9 cellular contexts compared by ENCODE assay signal in genomic region chr19:53332484-53332883, GRCh38. TPM values are rescaled to one million over a fixed set of nuclear protein-coding genes. Genes with fewer than 3 reads are reported as not detected.
A peak's percentile ranks its signal among the peaks of the same experiment; 100 is the strongest.
DNase-seq lines count a peak whose midpoint lies in the region; ATAC-seq and TF ChIP-seq lines count a peak whose summit lies in the region.
"Had no signal": no experiment of that assay in that cellular context is flagged by ENCODE, and none has a peak within 500 bp of the region (broad histone marks: within the 10 kb centered on the region; RNA-seq: fewer than 3 reads in every experiment).

No MANE protein-coding gene starts in this region.

- TF ChIP-seq POLR2A in esophagus muscularis mucosa (IDR thresholded peaks at IDR 0.05; ENCODE audit: low read depth), result no peak

- H3K9me3 Mint-ChIP-seq in CD8-positive, alpha-beta memory T cell, result peaks cover 5 to 32% (median 17%) of the 10 kb centered on the region in 5 donors

- WGBS in esophagus muscularis mucosa, result 84% methylated on average over 14 of the region's 14 CpGs

- peak overlapping the region; percentile 60 to 98 (median 96) for H3K4me3 Mint-ChIP-seq in CD8-positive, alpha-beta memory T cell

- H3K36me3 Mint-ChIP-seq in CD8-positive, alpha-beta memory T cell, result peaks cover 8 to 30% (median 23%) of the 10 kb centered on the region in 3 donors

- no peak overlapping the region for H3K27ac ChIP-seq in CD8-positive, alpha-beta memory T cell (ENCODE audit: low read depth, low read length)
- H3K27ac ChIP-seq in RWPE1 (peak overlapping the region; percentile 85), esophagus muscularis mucosa (replicated peaks in 1 of 4) (peak overlapping the region; percentile 73 to 85 (median 79)), rectal smooth muscle tissue (ENCODE audit: low read depth, low read length) (no peak overlapping the region)

- no peak for TF ChIP-seq CTCF in RWPE1 (conservative IDR thresholded peaks at IDR 0.05; ENCODE audit: low read depth)
- no peak for TF ChIP-seq CTCF in esophagus muscularis mucosa (IDR thresholded peaks at IDR 0.05)

- intact Hi-C loops in esophagus muscularis mucosa (cut with DNase I), result loop anchor here (10.0 kb wide), 2 partner anchors 78 to 138 kb away; partner anchors contain the start of genes VN1R2, ZNF665 and ZNF677

- H3K9me3 ChIP-seq in CD8-positive, alpha-beta memory T cell (ENCODE audit: low read length), result no peaks in the 10 kb centered on the region
- H3K9me3 ChIP-seq in esophagus muscularis mucosa, result peaks cover 0 to 6% (median 2%) of the 10 kb centered on the region in 4 donors

- ATAC-seq in HG02852 (IDR thresholded peaks at IDR 0.05; ENCODE audit: unreplicated experiment), result no peak
- ATAC-seq in GM18511 (IDR thresholded peaks at IDR 0.05; ENCODE audit: unreplicated experiment), result no peak
- ATAC-seq in HG03565 (IDR thresholded peaks at IDR 0.05; ENCODE audit: unreplicated experiment), result no peak

- H3K4me1 Mint-ChIP-seq in CD8-positive, alpha-beta memory T cell, result peaks cover 27 to 52% (median 46%) of the 10 kb centered on the region in 3 donors

- no peak overlapping the region for H3K4me3 ChIP-seq in CD8-positive, alpha-beta memory T cell (ENCODE audit: low read length)
- H3K4me3 ChIP-seq in esophagus muscularis mucosa (peak overlapping the region; percentile 69 to 77 (median 70)), rectal smooth muscle tissue (ENCODE audit: low read length) (peak overlapping the region; percentile 88)

- H3K27me3 Mint-ChIP-seq in CD8-positive, alpha-beta memory T cell, result peaks cover 14 to 21% of the 10 kb centered on the region in 2 donors

- no peaks in the 10 kb centered on the region for H3K27me3 ChIP-seq in CD8-positive, alpha-beta memory T cell (ENCODE audit: insufficient read depth, low read length, poor library complexity, severe bottlenecking)
- H3K27me3 ChIP-seq in esophagus muscularis mucosa, result peaks cover 0 to 16% (median 0%) of the 10 kb centered on the region in 4 donors
- H3K27me3 ChIP-seq in rectal smooth muscle tissue (ENCODE audit: control insufficient read depth, insufficient read depth, low read length), result no peaks in the 10 kb centered on the region

- H3K9ac ChIP-seq in rectal smooth muscle tissue (ENCODE audit: low read length), result no peak overlapping the region

- no peak for DNase-seq in CD8-positive, alpha-beta memory T cell
- DNase-seq in RWPE1 (ENCODE audit: low spot score) (no peak), esophagus muscularis mucosa (ENCODE audit: extremely low spot score) (no peak)
- DNase-seq in stimulated activated CD4-positive, alpha-beta T cell treated with anti-CD3 and anti-CD28 coated beads, Interleukin-2, amount 100 ng/mL, for 48 hours, result no peak
- DNase-seq: NCI-H524 treated with DMSO at 0.1 percent for 48 hours had no signal

- no peak for TF ChIP-seq EP300 in esophagus muscularis mucosa (IDR thresholded peaks at IDR 0.05)

- POLR2A ChIA-PET in CD8-positive, alpha-beta memory T cell (lab: Charles Lee), result no interaction called here
- POLR2A ChIA-PET in RWPE1 (lab: Yijun Ruan, JAX; ENCODE audit: low non-redundant PET), result no interaction called here

- peak overlapping the region in 1 of 8 donors; percentile 9 for H3K27ac Mint-ChIP-seq in CD8-positive, alpha-beta memory T cell

- CTCF ChIA-PET in CD8-positive, alpha-beta memory T cell (lab: Charles Lee), result no interaction called here
- CTCF ChIA-PET in RWPE1 (lab: Yijun Ruan, JAX), result no interaction called here

- no peaks in the 10 kb centered on the region for H3K4me1 ChIP-seq in CD8-positive, alpha-beta memory T cell (ENCODE audit: insufficient read depth, low read length)
- H3K4me1 ChIP-seq in esophagus muscularis mucosa, result peaks cover 7 to 20% (median 18%) of the 10 kb centered on the region in 4 donors
- H3K4me1 ChIP-seq in rectal smooth muscle tissue (ENCODE audit: control insufficient read depth, insufficient read depth, low read length), result no peaks in the 10 kb centered on the region

- no peaks in the 10 kb centered on the region for H3K36me3 ChIP-seq in CD8-positive, alpha-beta memory T cell (ENCODE audit: insufficient read depth, low read length)
- H3K36me3 ChIP-seq in esophagus muscularis mucosa, result peaks cover 0 to 2% (median 0%) of the 10 kb centered on the region in 4 donors
- no peaks in the 10 kb centered on the region for H3K36me3 ChIP-seq in rectal smooth muscle tissue (ENCODE audit: control insufficient read depth, insufficient read depth, low read length)

RNA-seq across cellular contexts. Expression of gene ZNF845, which starts 1.1 kb away (rescaled TPM):
- total RNA-seq in CD8-positive, alpha-beta memory T cell, result 1 to 10 TPM; 5.8 to 6.3 TPM
- polyA plus RNA-seq in CD8-positive, alpha-beta memory T cell, result 11.5 TPM
- total RNA-seq in esophagus muscularis mucosa, result 1 to 10 TPM; 4.4 to 6.2 (median 5.9) TPM

RNA-seq across cellular contexts. Expression of gene ZNF525, which starts 33.0 kb away (rescaled TPM):
- 10 to 100 TPM; 17.8 to 18.7 TPM for total RNA-seq in CD8-positive, alpha-beta memory T cell
- 9.9 TPM for polyA plus RNA-seq in CD8-positive, alpha-beta memory T cell
- 10 to 100 TPM in 3 of 4 donors, 1 to 10 TPM in 1; 9.6 to 14.5 (median 12.3) TPM for total RNA-seq in esophagus muscularis mucosa

Comparison
In these comparisons a context has a peak if more than half of its experiments do, and no peak if none do; other contexts are left out.
1. H3K27ac ChIP-seq: peak in RWPE1 (single experiment) and esophagus muscularis mucosa (4 of 4); none in CD8-positive, alpha-beta memory T cell (single experiment) and rectal smooth muscle tissue (single experiment).